8 cellular contexts compared by ENCODE assay signal in the genomic region with DNA sequence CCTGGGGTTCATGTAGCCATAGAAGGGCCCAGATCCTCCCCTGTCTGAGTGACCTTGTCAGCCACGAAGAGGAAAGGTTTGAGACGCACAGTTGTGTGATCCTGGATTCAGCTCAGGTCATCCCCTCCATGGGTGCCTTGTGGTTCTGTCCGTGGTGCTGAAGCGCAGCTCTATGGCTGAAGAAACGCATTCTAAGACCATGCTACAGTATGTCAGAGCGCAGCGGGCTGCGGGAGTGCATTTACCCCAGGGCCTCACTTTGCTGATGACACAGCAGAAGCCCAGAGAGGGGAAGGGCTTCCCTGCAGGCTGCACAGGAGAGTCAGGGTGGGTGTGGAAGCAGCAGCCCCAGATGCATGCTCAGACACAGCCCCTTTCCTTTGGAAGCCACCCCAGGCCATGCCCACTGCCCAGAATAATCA.
A peak's percentile ranks its signal among the peaks of the same experiment; 100 is the strongest.
DNase-seq lines count a peak whose midpoint lies in the region; ATAC-seq and TF ChIP-seq lines count a peak whose summit lies in the region.
"Had no signal": no experiment of that assay in that cellular context is flagged by ENCODE, and none has a peak within 500 bp of the region (broad histone marks: within the 10 kb centered on the region; RNA-seq: fewer than 3 reads in every experiment).

No MANE protein-coding gene starts in this region.

- H3K36me3 ChIP-seq in MG63 (no peaks in the 10 kb centered on the region), neuronal stem cell (replicated peaks in 1 of 2; ENCODE audit: control insufficient read depth in 2 of 2, insufficient read depth in 2 of 2, low read length in 2 of 2) (no peaks in the 10 kb centered on the region)
- H3K36me3 ChIP-seq: SJSA1 had no signal

- DNase-seq in GM13976 (ENCODE audit: low spot score) (peak; percentile 62), MG63 (peak; percentile 12), chondrocyte (ENCODE audit: low spot score) (peak; percentile 55), neuronal stem cell (ENCODE audit: low spot score) (peak; percentile 73), NCI-H524 treated with DMSO at 0.1 percent for 48 hours (lab: John Stamatoyannopoulos, UW) (no peak)

- no CpG with 5 or more reads among the region's 8 CpGs for WGBS in neuronal stem cell (ENCODE audit: extremely low coverage in 2 of 2, insufficient read length in 2 of 2, insufficient replicate concordance in 1 of 2), 2 donors

- no peak overlapping the region for H3K4me3 Mint-ChIP-seq in chondrocyte (ENCODE audit: unreplicated experiment)

- H2AFZ ChIP-seq in neuronal stem cell (ENCODE audit: low read length): no peak overlapping the region

- H2BK5ac ChIP-seq in neuronal stem cell (ENCODE audit: low read length): no peak overlapping the region

- no peak overlapping the region for H3K4ac ChIP-seq in neuronal stem cell (ENCODE audit: low read length)

- H3K9me3 ChIP-seq in MG63 (no peaks in the 10 kb centered on the region), neuronal stem cell (replicated peaks in 1 of 2; ENCODE audit: control insufficient read depth in 2 of 2, insufficient read depth in 1 of 2, low read depth in 1 of 2, low read length in 2 of 2) (no peaks in the 10 kb centered on the region)
- H3K9me3 ChIP-seq: SJSA1 had no signal

- H3K4me2 ChIP-seq in neuronal stem cell (ENCODE audit: insufficient read depth, low read length, poor library complexity, severe bottlenecking): no peak overlapping the region

- no peaks in the 10 kb centered on the region for H3K4me1 Mint-ChIP-seq in chondrocyte (ENCODE audit: low read depth)

- H3K27me3 ChIP-seq in MG63 (no peaks in the 10 kb centered on the region), neuronal stem cell (ENCODE audit: control insufficient read depth in 3 of 3, insufficient read depth in 3 of 3, low read depth in 1 of 3, low read length in 3 of 3) (no peaks in the 10 kb centered on the region)
- H3K27me3 ChIP-seq: SJSA1 had no signal

- no peak overlapping the region for H4K91ac ChIP-seq in neuronal stem cell (ENCODE audit: low read depth, low read length, poor library complexity)

- H3K9ac ChIP-seq in neuronal stem cell (ENCODE audit: low read depth, low read length, poor library complexity): no peak overlapping the region

- no peak overlapping the region for H2BK15ac ChIP-seq in neuronal stem cell (ENCODE audit: low read length)

- H3K4me3 ChIP-seq in MG63 (no peak overlapping the region), neuronal stem cell (ENCODE audit: low read length in 2 of 2) (no peak overlapping the region)
- H3K4me3 ChIP-seq: SJSA1 had no signal

- TF ChIP-seq CTCF in GM13976 (IDR thresholded peaks at IDR 0.05; ENCODE audit: borderline replicate concordance, control extremely low read depth, extremely low read depth, insufficient read depth, missing control alignments): no peak
- no peak for TF ChIP-seq CTCF in chondrocyte (IDR thresholded peaks at IDR 0.05)

- no peak overlapping the region for H4K8ac ChIP-seq in neuronal stem cell (ENCODE audit: low read depth, low read length)

- no peak overlapping the region for H3K27ac Mint-ChIP-seq in chondrocyte (ENCODE audit: unreplicated experiment)

- no peak overlapping the region for H3K14ac ChIP-seq in neuronal stem cell (ENCODE audit: low read length)

- no peak overlapping the region for H2BK12ac ChIP-seq in neuronal stem cell (ENCODE audit: low read length)

- no peak overlapping the region for H2BK120ac ChIP-seq in neuronal stem cell (ENCODE audit: low read depth, low read length)

- peaks cover 46% of the 10 kb centered on the region for H3K27me3 Mint-ChIP-seq in chondrocyte (ENCODE audit: low read depth)

- no peaks in the 10 kb centered on the region for H3K79me1 ChIP-seq in neuronal stem cell (ENCODE audit: low read depth, low read length)

- H3K36me3 Mint-ChIP-seq in chondrocyte (ENCODE audit: low read depth): no peaks in the 10 kb centered on the region

- peaks cover 0 to 6% of the 10 kb centered on the region in 2 donors for H3K4me1 ChIP-seq in neuronal stem cell (ENCODE audit: control insufficient read depth in 2 of 2, insufficient read depth in 1 of 2, low read depth in 1 of 2, low read length in 2 of 2)
- H3K4me1 ChIP-seq: SJSA1 had no signal

- H2AK5ac ChIP-seq in neuronal stem cell (ENCODE audit: low read depth, low read length): no peak overlapping the region

- in situ Hi-C loops in GM13976 (cut with MboI; ENCODE audit: low sequenced_read_pairs, unreplicated experiment): no loop called here

- H3K23ac ChIP-seq in neuronal stem cell (ENCODE audit: low read depth, low read length, poor library complexity): no peak overlapping the region

- no peaks in the 10 kb centered on the region for H3K9me3 Mint-ChIP-seq in chondrocyte (ENCODE audit: low read depth)

- ATAC-seq in GM21737 (IDR thresholded peaks at IDR 0.05; ENCODE audit: unreplicated experiment) (no peak), GM18873 (IDR thresholded peaks at IDR 0.05; ENCODE audit: low FRiP score, unreplicated experiment) (no peak)

- no peak overlapping the region for H3K18ac ChIP-seq in neuronal stem cell (ENCODE audit: low read length)

- H3K27ac ChIP-seq in neuronal stem cell (replicated peaks; ENCODE audit: low read length): no peak overlapping the region
- H3K27ac ChIP-seq: SJSA1 had no signal
